Comparison of ENCODE assay signal across 17 cellular contexts in the genomic region with DNA sequence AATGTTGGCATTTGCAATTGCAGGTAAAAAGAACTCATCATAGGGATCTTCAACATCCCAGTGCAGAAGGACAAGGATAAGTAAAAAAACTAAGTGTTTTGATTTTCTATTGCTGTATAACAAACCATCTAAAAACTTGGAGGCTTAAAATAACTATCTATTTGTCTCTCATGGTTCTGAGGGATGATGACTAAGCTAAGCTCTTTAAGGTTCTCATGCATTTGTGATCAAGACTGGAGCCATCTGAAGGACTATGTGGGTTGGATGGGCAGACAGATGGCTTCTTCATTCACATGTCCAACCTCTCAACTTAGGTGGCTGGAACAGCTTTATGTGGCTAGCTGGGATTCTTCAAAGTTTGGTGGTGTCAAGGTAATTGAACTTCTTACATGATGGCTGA. TPM values are rescaled to one million over a fixed set of nuclear protein-coding genes. Genes with fewer than 3 reads are reported as not detected.
A peak's percentile ranks its signal among the peaks of the same experiment; 100 is the strongest.
DNase-seq lines count a peak whose midpoint lies in the region; ATAC-seq and TF ChIP-seq lines count a peak whose summit lies in the region.
"Had no signal": no experiment of that assay in that cellular context is flagged by ENCODE, and none has a peak within 500 bp of the region (broad histone marks: within the 10 kb centered on the region; RNA-seq: fewer than 3 reads in every experiment).

No MANE protein-coding gene starts in this region.

- TF ChIP-seq CTCF in spleen (IDR thresholded peaks at IDR 0.05 in 8 of 11, conservative IDR thresholded peaks at IDR 0.05 in 3 of 11) (no peak), upper lobe of left lung (IDR thresholded peaks at IDR 0.05) (no peak)

- peaks cover 10 to 37% (median 21%) of the 10 kb centered on the region in 6 donors for H3K4me1 ChIP-seq in spleen
- H3K4me1 ChIP-seq in upper lobe of left lung, result peaks cover 0 to 2% (median 0%) of the 10 kb centered on the region in 4 donors

- H3K4me3 Mint-ChIP-seq in activated CD4-positive, alpha-beta T cell treated with anti-CD3 and anti-CD28 coated beads, Interleukin-2, amount 10 ng/mL, durations not matched to agents 24 days and 14 days, result no peak overlapping the region
- H3K4me3 Mint-ChIP-seq in activated naive CD8-positive, alpha-beta T cell treated with anti-CD3 and anti-CD28 coated beads for 36 hours, result no peak overlapping the region
- H3K4me3 Mint-ChIP-seq: brain had no signal

- no peak for ATAC-seq in upper lobe of left lung (ENCODE audit: low FRiP score in 2 of 2)

- peak overlapping the region; percentile 49 for H3K27ac Mint-ChIP-seq in activated CD4-positive, alpha-beta T cell treated with anti-CD3 and anti-CD28 coated beads, Interleukin-2, amount 10 ng/mL, durations not matched to agents 24 days and 14 days
- peak overlapping the region; percentile 71 for H3K27ac Mint-ChIP-seq in activated naive CD8-positive, alpha-beta T cell treated with anti-CD3 and anti-CD28 coated beads for 36 hours
- H3K27ac Mint-ChIP-seq: brain had no signal

- H3K27ac ChIP-seq in KOPT-K1 (ENCODE audit: low read depth, low read length, poor library complexity, severe bottlenecking) (peak overlapping the region; percentile 55), spleen (peak overlapping the region in 5 of 8 donors; percentile 30 to 61 (median 42)), upper lobe of left lung (no peak overlapping the region)
- H3K27ac ChIP-seq: hepatocyte, right lobe of liver, transverse colon had no signal

- H3K36me3 ChIP-seq in KOPT-K1 (ENCODE audit: insufficient read depth, low read length), result no peaks in the 10 kb centered on the region
- H3K36me3 ChIP-seq in spleen, result no peaks in the 10 kb centered on the region
- H3K36me3 ChIP-seq in upper lobe of left lung, result no peaks in the 10 kb centered on the region
- H3K36me3 ChIP-seq: right lobe of liver, transverse colon had no signal

- H3K36me3 Mint-ChIP-seq in activated CD4-positive, alpha-beta T cell treated with anti-CD3 and anti-CD28 coated beads, Interleukin-2, amount 10 ng/mL, durations not matched to agents 24 days and 14 days (ENCODE audit: low read depth), result peaks cover 2% of the 10 kb centered on the region
- peaks cover 3% of the 10 kb centered on the region for H3K36me3 Mint-ChIP-seq in activated naive CD8-positive, alpha-beta T cell treated with anti-CD3 and anti-CD28 coated beads for 36 hours
- H3K36me3 Mint-ChIP-seq: brain had no signal

- no peak for DNase-seq in activated CD4-positive, alpha-beta T cell treated with anti-CD3 and anti-CD28 coated beads, Interleukin-2, amount 10 ng/mL, durations not matched to agents 24 days and 14 days
- DNase-seq in activated CD4-positive, alpha-beta T cell treated with anti-CD3 and anti-CD28 coated beads, Interleukin-2, amount 50 U/mL, for 4 hours, result no peak
- no peak for DNase-seq in activated naive CD8-positive, alpha-beta T cell treated with anti-CD3 and anti-CD28 coated beads for 36 hours
- DNase-seq in spleen (no peak), SKM-1 treated with dmso at 0.1 percent for 144 hours (lab: John Stamatoyannopoulos, UW; ENCODE audit: unreplicated experiment) (no peak), upper lobe of left lung (no peak)
- no peak for DNase-seq in NK-92 treated with Interleukin-12 subunit alpha and Interleukin-12 subunit beta, amount 100 ng/mL, for 24 hours (lab: John Stamatoyannopoulos, UW)
- DNase-seq: kidney glomerular epithelial cell, NCI-H1105 treated with DMSO at 0.1 percent for 48 hours, NCI-H2171, occipital lobe, right lobe of liver, T1000 had no signal

- no peaks in the 10 kb centered on the region for H3K27me3 Mint-ChIP-seq in activated CD4-positive, alpha-beta T cell treated with anti-CD3 and anti-CD28 coated beads, Interleukin-2, amount 10 ng/mL, durations not matched to agents 24 days and 14 days
- H3K27me3 Mint-ChIP-seq in activated naive CD8-positive, alpha-beta T cell treated with anti-CD3 and anti-CD28 coated beads for 36 hours, result no peaks in the 10 kb centered on the region
- H3K27me3 Mint-ChIP-seq: brain had no signal

- peaks cover 18% of the 10 kb centered on the region for H3K4me1 Mint-ChIP-seq in activated CD4-positive, alpha-beta T cell treated with anti-CD3 and anti-CD28 coated beads, Interleukin-2, amount 10 ng/mL, durations not matched to agents 24 days and 14 days
- H3K4me1 Mint-ChIP-seq in activated naive CD8-positive, alpha-beta T cell treated with anti-CD3 and anti-CD28 coated beads for 36 hours, result peaks cover 19% of the 10 kb centered on the region

- H3K4me3 ChIP-seq in spleen (no peak overlapping the region), upper lobe of left lung (no peak overlapping the region)
- H3K4me3 ChIP-seq: hepatocyte, right lobe of liver, transverse colon had no signal

- TF ChIP-seq EP300 in upper lobe of left lung (IDR thresholded peaks at IDR 0.05), result no peak

- H3K9me3 Mint-ChIP-seq in activated CD4-positive, alpha-beta T cell treated with anti-CD3 and anti-CD28 coated beads, Interleukin-2, amount 10 ng/mL, durations not matched to agents 24 days and 14 days, result no peaks in the 10 kb centered on the region
- H3K9me3 Mint-ChIP-seq in activated naive CD8-positive, alpha-beta T cell treated with anti-CD3 and anti-CD28 coated beads for 36 hours, result no peaks in the 10 kb centered on the region
- H3K9me3 Mint-ChIP-seq: brain had no signal

- H3K9me3 ChIP-seq in KOPT-K1 (ENCODE audit: insufficient read depth, low read length, poor library complexity, severe bottlenecking), result no peaks in the 10 kb centered on the region
- H3K9me3 ChIP-seq in spleen, result no peaks in the 10 kb centered on the region
- no peaks in the 10 kb centered on the region for H3K9me3 ChIP-seq in upper lobe of left lung
- H3K9me3 ChIP-seq: right lobe of liver, transverse colon had no signal

- intact Hi-C loops in activated CD4-positive, alpha-beta T cell treated with anti-CD3 and anti-CD28 coated beads, Interleukin-2, amount 10 ng/mL, durations not matched to agents 24 days and 14 days (cut with micrococcal nuclease), result no loop called here
- intact Hi-C loops in spleen (cut with DNase I; ENCODE audit: low total_unique reads), result no loop called here

- H3K27me3 ChIP-seq in spleen (replicated peaks in 1 of 7) (no peaks in the 10 kb centered on the region), upper lobe of left lung (no peaks in the 10 kb centered on the region)
- H3K27me3 ChIP-seq: hepatocyte, right lobe of liver, transverse colon had no signal

- TF ChIP-seq POLR2A in spleen (IDR thresholded peaks at IDR 0.05), result no peak
- TF ChIP-seq POLR2A in upper lobe of left lung (IDR thresholded peaks at IDR 0.05), result no peak

RNA-seq across cellular contexts. Expression of a gene that starts 51.5 kb away (rescaled TPM):
- total RNA-seq in activated CD4-positive, alpha-beta T cell treated with anti-CD3 and anti-CD28 coated beads, Interleukin-2, amount 10 ng/mL, durations not matched to agents 24 days and 14 days, result 1,231 and 1,282 TPM in 2 replicates
- 1,000 to 10,000 TPM; 1,677 to 1,713 TPM for total RNA-seq in activated naive CD8-positive, alpha-beta T cell treated with anti-CD3 and anti-CD28 coated beads for 36 hours
- total RNA-seq in spleen (1,000 to 10,000 TPM in 3 of 7 donors, 100 to 1,000 TPM in 4; 725 to 1,398 (median 908) TPM), upper lobe of left lung (1,000 to 10,000 TPM in 1 of 6 donors, 100 to 1,000 TPM in 5; 716 to 1,207 (median 813) TPM)
- 1,000 to 10,000 TPM; 2,758 to 3,739 (median 3,435) TPM for polyA plus RNA-seq in spleen

Comparison
In these comparisons a context has a peak if more than half of its experiments do, and no peak if none do; other contexts are left out.
1. H3K27ac ChIP-seq: peak in KOPT-K1 (single experiment) and spleen (5 of 8); none in upper lobe of left lung (0 of 4).